Comparison of ENCODE assay signal across 18 cellular contexts in genomic region chr13:98819382-98819781, GRCh38.
"Had no signal": no experiment of that assay in that cellular context is flagged by ENCODE, and none has a peak within 500 bp of the region (broad histone marks: within the 10 kb centered on the region; RNA-seq: fewer than 3 reads in every experiment).

No MANE protein-coding gene starts in this region.

- H3K9me3 ChIP-seq: breast epithelium, neutrophil, thoracic aorta, vagina had no signal

- DNase-seq: activated B cell treated with CpG ODN at 0.5 μM for 24 hours; activated CD4-positive, alpha-beta T cell treated with anti-CD3 and anti-CD28 coated beads, Interleukin-2, amount 50 U/mL, for 1 hour; activated CD8-positive, alpha-beta T cell treated with anti-CD3 and anti-CD28 coated beads for 36 hours; activated T-cell treated with anti-CD3 and anti-CD28 coated beads, Interleukin-2, amount 50 U/mL, for 4 hours; endodermal cell; naive B cell; nephron progenitor cell; stimulated activated CD4-positive, alpha-beta T cell treated with anti-CD3 and anti-CD28 coated beads, Interleukin-4, amount 100 ng/mL, for 1 hour; stimulated activated naive CD8-positive, alpha-beta T cell treated with anti-CD3 and anti-CD28 coated beads, Interleukin-15, Interleukin-2, amounts not matched to agents 100 U/mL and 50 U/mL, for 24 hours; T-cell; trophoblast cell had no signal

- FAIRE-seq: keratinocyte had no signal

- H3K36me3 ChIP-seq: breast epithelium, neutrophil, thoracic aorta had no signal

- H3K27ac ChIP-seq: breast epithelium, neutrophil, thoracic aorta, vagina had no signal

- H3K27me3 ChIP-seq: breast epithelium, vagina had no signal

- H3K4me3 ChIP-seq: breast epithelium, thoracic aorta, vagina had no signal

- H3K4me1 ChIP-seq: breast epithelium had no signal

- ATAC-seq: activated CD8-positive, alpha-beta T cell treated with anti-CD3 and anti-CD28 coated beads for 36 hours; activated naive CD4-positive, alpha-beta T cell treated with anti-CD3 and anti-CD28 coated beads, Interleukin-2, amount 50 U/mL, for 72 hours; activated T-cell treated with anti-CD3 and anti-CD28 coated beads, Interleukin-2, amount 50 U/mL, for 4 hours; esophagus mucosa; stimulated activated naive CD8-positive, alpha-beta T cell treated with anti-CD3 and anti-CD28 coated beads, Interleukin-15, Interleukin-2, amounts not matched to agents 100 U/mL and 50 U/mL, for 24 hours; T-cell had no signal
